In the genomic region with DNA sequence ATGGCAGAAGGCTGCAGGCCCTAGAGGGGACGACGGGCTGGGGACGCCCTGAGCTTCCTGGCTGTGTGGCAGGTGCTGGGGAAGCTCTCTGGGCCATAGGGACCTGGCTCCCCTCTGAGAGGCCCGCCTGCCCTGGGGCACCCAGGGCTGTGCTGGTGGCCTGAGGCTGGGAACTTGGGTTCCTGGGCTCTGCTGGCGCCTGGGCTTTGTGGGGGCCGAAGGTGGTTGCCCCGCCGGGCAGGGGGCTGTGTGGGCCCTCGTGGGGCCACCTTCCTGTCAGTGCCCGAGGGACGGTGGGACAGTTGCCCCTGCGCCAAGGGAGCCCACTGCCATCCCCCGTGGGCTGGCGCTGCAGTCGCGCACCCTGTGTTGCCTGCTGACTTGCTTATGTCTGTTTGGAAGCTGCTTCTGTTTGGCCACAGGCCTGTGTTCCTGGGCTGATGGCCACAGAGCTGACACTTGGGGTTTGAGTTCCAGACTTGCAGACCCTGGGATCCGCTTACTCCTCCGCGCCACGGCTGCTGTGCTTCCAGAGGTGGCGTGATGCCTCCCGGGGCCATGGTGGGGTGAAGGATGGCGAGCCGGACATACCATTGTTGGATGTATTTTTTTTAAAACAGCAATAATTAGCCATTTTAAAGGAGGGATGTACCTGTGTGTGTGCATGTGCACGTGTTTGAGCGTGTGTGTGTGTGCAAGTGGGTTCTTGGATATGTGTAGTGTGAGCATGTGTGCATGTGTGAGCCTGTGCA, we compare ENCODE assay signal across 27 cellular contexts. TPM values are rescaled to one million over a fixed set of nuclear protein-coding genes. Genes with fewer than 3 reads are reported as not detected.
DNase-seq lines count a peak whose midpoint lies in the region; ATAC-seq and TF ChIP-seq lines count a peak whose summit lies in the region.
"Had no signal": no experiment of that assay in that cellular context is flagged by ENCODE, and none has a peak within 500 bp of the region (broad histone marks: within the 10 kb centered on the region; RNA-seq: fewer than 3 reads in every experiment).

No MANE protein-coding gene starts in this region.

- no peaks in the 10 kb centered on the region for H3K9me3 Mint-ChIP-seq in mesothelial cell of epicardium
- H3K9me3 Mint-ChIP-seq: activated CD4-positive, alpha-beta T cell treated with anti-CD3 and anti-CD28 coated beads, Interleukin-2, amount 10 ng/mL, durations not matched to agents 7 days and 5 days; activated naive CD8-positive, alpha-beta T cell treated with anti-CD3 and anti-CD28 coated beads, Interleukin-2, amount 50 U/mL, for 24 hours; dendritic cell treated with granulocyte-macrophage colony-stimulating factor and Interleukin-4, amounts not matched to agents 40 ng/mL and 50 ng/mL, for 4 days; stimulated activated effector memory CD8-positive, alpha-beta T cell treated with anti-CD3 and anti-CD28 coated beads, Interleukin-12 subunit alpha, Interleukin-12 subunit beta, amount 100 ng/mL, for 72 hours had no signal

- H3K36me3 Mint-ChIP-seq in mesothelial cell of epicardium: no peaks in the 10 kb centered on the region
- H3K36me3 Mint-ChIP-seq: stimulated activated effector memory CD8-positive, alpha-beta T cell treated with anti-CD3 and anti-CD28 coated beads, Interleukin-12 subunit alpha, Interleukin-12 subunit beta, amount 100 ng/mL, for 72 hours had no signal

- intact Hi-C loops in Right ventricle myocardium superior (cut with DNase I): no loop called here
- intact Hi-C loops in right cardiac atrium (cut with DNase I): no loop called here
- intact Hi-C loops in aorta (cut with DNase I): no loop called here

- ATAC-seq in Right ventricle myocardium superior (ENCODE audit: poor library complexity) (no peak), right cardiac atrium (no peak), aorta (ENCODE audit: low FRiP score) (no peak), HG02884 (IDR thresholded peaks at IDR 0.05; ENCODE audit: unreplicated experiment) (no peak)
- ATAC-seq: activated naive CD8-positive, alpha-beta T cell treated with anti-CD3 and anti-CD28 coated beads, Interleukin-2, amount 50 U/mL, for 24 hours; gastroesophageal sphincter; stimulated activated effector memory CD8-positive, alpha-beta T cell treated with anti-CD3 and anti-CD28 coated beads, Interleukin-12 subunit alpha, Interleukin-12 subunit beta, amount 100 ng/mL, for 72 hours; T-helper 17 cell had no signal

- no peaks in the 10 kb centered on the region for H3K36me3 ChIP-seq in aorta (ENCODE audit: control insufficient read depth in 1 of 2, insufficient read depth in 2 of 2, low read length in 1 of 2)
- H3K36me3 ChIP-seq: gastroesophageal sphincter, neutrophil, uterus had no signal

- no peak for TF ChIP-seq CTCF in mesothelial cell of epicardium (IDR thresholded peaks at IDR 0.05; ENCODE audit: unreplicated experiment)

- WGBS in right cardiac atrium: 67% methylated on average over 26 of the region's 26 CpGs
- WGBS in aorta, 2 donors: 72 to 77% methylated on average over 18 to 26 of the region's 26 CpGs

- DNase-seq in Right ventricle myocardium superior: peak; percentile 22
- no peak for DNase-seq in right cardiac atrium
- DNase-seq in cerebellar cortex (ENCODE audit: low spot score): peak; percentile 53
- no peak for DNase-seq in mesothelial cell of epicardium (ENCODE audit: low spot score in 2 of 2, unreplicated experiment in 2 of 2)
- peak; percentile 30 to 68 for DNase-seq in aorta
- DNase-seq in NCI-H2081 treated with DMSO at 0.1 percent for 48 hours (lab: John Stamatoyannopoulos, UW): no peak
- no peak for DNase-seq in inferior parietal cortex (ENCODE audit: extremely low spot score)
- DNase-seq: ACHN; activated CD4-positive, alpha-beta T cell treated with anti-CD3 and anti-CD28 coated beads, Interleukin-2, amount 10 ng/mL, durations not matched to agents 7 days and 5 days; activated naive CD8-positive, alpha-beta T cell treated with anti-CD3 and anti-CD28 coated beads, Interleukin-2, amount 50 U/mL, for 24 hours; Caco-2; DMS79 treated with DMSO at 0.1 percent for 48 hours; islet precursor cell; NCI-H1048; NCI-H1694 treated with DMSO at 0.1 percent for 48 hours; NCI-H524 treated with DMSO at 0.1 percent for 48 hours; T-helper 17 cell; uterus had no signal

- H3K4me1 ChIP-seq in right cardiac atrium (ENCODE audit: control insufficient read depth, insufficient read depth, low read length) (no peaks in the 10 kb centered on the region), aorta (ENCODE audit: control insufficient read depth in 1 of 2, insufficient read depth in 2 of 2, low read length in 2 of 2) (no peaks in the 10 kb centered on the region)
- H3K4me1 ChIP-seq: gastroesophageal sphincter, uterus had no signal

- H3K9me3 ChIP-seq in right cardiac atrium (ENCODE audit: control insufficient read depth, low read length) (no peaks in the 10 kb centered on the region), aorta (ENCODE audit: control insufficient read depth, low read length) (no peaks in the 10 kb centered on the region)
- H3K9me3 ChIP-seq: BLaER1 treated with 17β-estradiol and CSF1 and Interleukin-3, amounts not matched to agents 10 nM and 100 nM; Caco-2; gastroesophageal sphincter; neutrophil; uterus had no signal

- H3K4me3 Mint-ChIP-seq in mesothelial cell of epicardium: no peak overlapping the region
- H3K4me3 Mint-ChIP-seq: activated CD4-positive, alpha-beta T cell treated with anti-CD3 and anti-CD28 coated beads, Interleukin-2, amount 10 ng/mL, durations not matched to agents 7 days and 5 days; activated naive CD8-positive, alpha-beta T cell treated with anti-CD3 and anti-CD28 coated beads, Interleukin-2, amount 50 U/mL, for 24 hours; dendritic cell treated with granulocyte-macrophage colony-stimulating factor and Interleukin-4, amounts not matched to agents 40 ng/mL and 50 ng/mL, for 4 days; stimulated activated effector memory CD8-positive, alpha-beta T cell treated with anti-CD3 and anti-CD28 coated beads, Interleukin-12 subunit alpha, Interleukin-12 subunit beta, amount 100 ng/mL, for 72 hours; T-helper 17 cell had no signal

- H3K27ac Mint-ChIP-seq in mesothelial cell of epicardium: peak overlapping the region; percentile 47
- H3K27ac Mint-ChIP-seq: activated CD4-positive, alpha-beta T cell treated with anti-CD3 and anti-CD28 coated beads, Interleukin-2, amount 10 ng/mL, durations not matched to agents 7 days and 5 days; activated naive CD8-positive, alpha-beta T cell treated with anti-CD3 and anti-CD28 coated beads, Interleukin-2, amount 50 U/mL, for 24 hours; dendritic cell treated with granulocyte-macrophage colony-stimulating factor and Interleukin-4, amounts not matched to agents 40 ng/mL and 50 ng/mL, for 4 days; stimulated activated effector memory CD8-positive, alpha-beta T cell treated with anti-CD3 and anti-CD28 coated beads, Interleukin-12 subunit alpha, Interleukin-12 subunit beta, amount 100 ng/mL, for 72 hours; T-helper 17 cell had no signal

- H3K27ac ChIP-seq in right cardiac atrium (ENCODE audit: low read length) (no peak overlapping the region), aorta (ENCODE audit: low read depth in 1 of 2, low read length in 2 of 2) (no peak overlapping the region)
- H3K27ac ChIP-seq: BLaER1 treated with 17β-estradiol and CSF1 and Interleukin-3, amounts not matched to agents 10 nM and 100 nM; gastroesophageal sphincter; HL-60; neutrophil; uterus had no signal

- H3K4me3 ChIP-seq in right cardiac atrium (ENCODE audit: low read length) (no peak overlapping the region), aorta (ENCODE audit: low read length in 2 of 2) (no peak overlapping the region)
- H3K4me3 ChIP-seq: BLaER1 treated with 17β-estradiol and CSF1 and Interleukin-3, amounts not matched to agents 10 nM and 100 nM; gastroesophageal sphincter; lung; smooth muscle cell; uterus had no signal

- no peaks in the 10 kb centered on the region for H3K27me3 Mint-ChIP-seq in mesothelial cell of epicardium (ENCODE audit: low read depth)
- H3K27me3 Mint-ChIP-seq: activated CD4-positive, alpha-beta T cell treated with anti-CD3 and anti-CD28 coated beads, Interleukin-2, amount 10 ng/mL, durations not matched to agents 7 days and 5 days; activated naive CD8-positive, alpha-beta T cell treated with anti-CD3 and anti-CD28 coated beads, Interleukin-2, amount 50 U/mL, for 24 hours; T-helper 17 cell had no signal

- peaks cover 6% of the 10 kb centered on the region for H3K4me1 Mint-ChIP-seq in mesothelial cell of epicardium
- H3K4me1 Mint-ChIP-seq: activated CD4-positive, alpha-beta T cell treated with anti-CD3 and anti-CD28 coated beads, Interleukin-2, amount 10 ng/mL, durations not matched to agents 7 days and 5 days; activated naive CD8-positive, alpha-beta T cell treated with anti-CD3 and anti-CD28 coated beads, Interleukin-2, amount 50 U/mL, for 24 hours; stimulated activated effector memory CD8-positive, alpha-beta T cell treated with anti-CD3 and anti-CD28 coated beads, Interleukin-12 subunit alpha, Interleukin-12 subunit beta, amount 100 ng/mL, for 72 hours; T-helper 17 cell had no signal

- no peaks in the 10 kb centered on the region for H3K27me3 ChIP-seq in right cardiac atrium (ENCODE audit: control insufficient read depth, insufficient read depth)
- H3K27me3 ChIP-seq in aorta (ENCODE audit: control insufficient read depth in 1 of 2, insufficient read depth in 2 of 2, low read length in 1 of 2): no peaks in the 10 kb centered on the region
- H3K27me3 ChIP-seq: BLaER1 treated with 17β-estradiol and CSF1 and Interleukin-3, amounts not matched to agents 10 nM and 100 nM; uterus had no signal

RNA-seq across cellular contexts. Expression of a gene that starts 8.5 kb away (rescaled TPM):
- 1.00 TPM for total RNA-seq in Right ventricle myocardium superior
- 1 to 10 TPM; 2.9 to 5.2 (median 3.6) TPM for total RNA-seq in right cardiac atrium
- 2.8 TPM for polyA plus RNA-seq in right cardiac atrium
- 25.2 to 28.2 TPM (median 25.2 TPM) in 3 replicates for total RNA-seq in mesothelial cell of epicardium
- under 1 TPM; 0.23 to 0.33 TPM for total RNA-seq in aorta
- under 1 TPM; under 0.01 to 0.05 TPM for polyA plus RNA-seq in aorta
- total RNA-seq: smooth muscle cell, T-helper 17 cell had no signal
- polyA plus RNA-seq: smooth muscle cell had no signal

RNA-seq across cellular contexts. Expression of a gene that starts 58.8 kb away (rescaled TPM):
- total RNA-seq in Right ventricle myocardium superior (10.4 TPM), right cardiac atrium (10 to 100 TPM; 11.9 to 14.9 (median 13.6) TPM), mesothelial cell of epicardium (53.0 to 55.8 TPM (median 55.8 TPM) in 3 replicates), aorta (10 to 100 TPM; 17.7 to 27.4 TPM)
- polyA plus RNA-seq in right cardiac atrium (11.2 TPM), aorta (10 to 100 TPM in 1 of 2 donors, 1 to 10 TPM in 1; 5.8 to 21.7 TPM)

Comparison
In these comparisons a context has a peak if more than half of its experiments do, and no peak if none do; other contexts are left out.
1. DNase-seq: peak in Right ventricle myocardium superior (single experiment), cerebellar cortex (single experiment) and aorta (2 of 2); none in right cardiac atrium (0 of 3), mesothelial cell of epicardium (0 of 2), NCI-H2081 treated with DMSO at 0.1 percent for 48 hours (single experiment) and inferior parietal cortex (single experiment).